In genomic region chr19:43634516-43634876, GRCh38 we compare ENCODE assay signal across 15 cellular contexts. TPM values are rescaled to one million over a fixed set of nuclear protein-coding genes. Genes with fewer than 3 reads are reported as not detected.
DNase-seq lines count a peak whose midpoint lies in the region; ATAC-seq and TF ChIP-seq lines count a peak whose summit lies in the region.
"Had no signal": no experiment of that assay in that cellular context is flagged by ENCODE, and none has a peak within 500 bp of the region (broad histone marks: within the 10 kb centered on the region; RNA-seq: fewer than 3 reads in every experiment).

No MANE protein-coding gene starts in this region.

- H3K79me2 ChIP-seq in OCI-LY7 (ENCODE audit: insufficient read depth, low read depth, low read length) (no peaks in the 10 kb centered on the region), mesendoderm (ENCODE audit: control insufficient read depth, insufficient read depth, low read length) (no peaks in the 10 kb centered on the region)

- H3K36me3 ChIP-seq in OCI-LY7 (ENCODE audit: insufficient read depth, low read length) (no peaks in the 10 kb centered on the region), endodermal cell (ENCODE audit: control insufficient read depth, insufficient read depth, low read length) (no peaks in the 10 kb centered on the region), mesendoderm (ENCODE audit: control insufficient read depth, insufficient read depth, low read length) (no peaks in the 10 kb centered on the region), skeletal muscle satellite cell (ENCODE audit: insufficient read depth, low read length) (no peaks in the 10 kb centered on the region)
- H3K36me3 ChIP-seq: pancreas had no signal

- peaks cover 79% of the 10 kb centered on the region for H3K27me3 Mint-ChIP-seq in endodermal cell (ENCODE audit: insufficient read depth)

- H3K4me3 Mint-ChIP-seq in endodermal cell: peak overlapping the region; percentile 53
- H3K4me3 Mint-ChIP-seq: activated naive CD8-positive, alpha-beta T cell treated with anti-CD3 and anti-CD28 coated beads, Interleukin-2, amount 50 U/mL, for 24 hours; IgD-negative memory B cell had no signal

- no peaks in the 10 kb centered on the region for H3K9me3 Mint-ChIP-seq in endodermal cell
- H3K9me3 Mint-ChIP-seq: activated naive CD8-positive, alpha-beta T cell treated with anti-CD3 and anti-CD28 coated beads, Interleukin-2, amount 50 U/mL, for 24 hours had no signal

- DNase-seq in OCI-LY7 (ENCODE audit: low spot score) (no peak), endodermal cell (peak; percentile 66), mesendoderm (peak; percentile 73), NCI-H1930 (lab: John Stamatoyannopoulos, UW) (no peak)
- DNase-seq in activated naive CD4-positive, alpha-beta T cell (lab: John Stamatoyannopoulos, UW): no peak
- DNase-seq: activated naive CD8-positive, alpha-beta T cell treated with anti-CD3 and anti-CD28 coated beads, Interleukin-2, amount 50 U/mL, for 24 hours; Caco-2; NCI-H1694; NCI-H526 treated with DMSO at 0.1 percent for 48 hours; pancreas; SHP77 treated with DMSO at 0.1 percent for 48 hours had no signal

- no peaks in the 10 kb centered on the region for H4K20me1 ChIP-seq in OCI-LY7 (ENCODE audit: insufficient read depth, low read length)

- H3K36me3 Mint-ChIP-seq in endodermal cell (ENCODE audit: low read depth): no peaks in the 10 kb centered on the region
- H3K36me3 Mint-ChIP-seq: IgD-negative memory B cell had no signal

- H4K8ac ChIP-seq in mesendoderm (ENCODE audit: low read depth, low read length): no peak overlapping the region

- peak overlapping the region; percentile 17 for H3K9ac ChIP-seq in endodermal cell (ENCODE audit: extremely low read depth, low read length, poor library complexity, severe bottlenecking)
- H3K9ac ChIP-seq in mesendoderm (ENCODE audit: low read length): peak overlapping the region; percentile 12
- H3K9ac ChIP-seq in skeletal muscle satellite cell (ENCODE audit: low read depth, low read length): no peak overlapping the region

- H3K4me2 ChIP-seq in OCI-LY7 (ENCODE audit: low read length) (peak overlapping the region; percentile 68), mesendoderm (ENCODE audit: low read length) (peak overlapping the region; percentile 71), skeletal muscle satellite cell (ENCODE audit: low read length) (peak overlapping the region; percentile 24)

- peaks cover 14% of the 10 kb centered on the region for H3K4me1 Mint-ChIP-seq in endodermal cell

- H3K9me3 ChIP-seq in OCI-LY7 (ENCODE audit: low read length): no peaks in the 10 kb centered on the region
- H3K9me3 ChIP-seq in endodermal cell (ENCODE audit: control insufficient read depth, low read length): no peaks in the 10 kb centered on the region
- H3K9me3 ChIP-seq in skeletal muscle satellite cell (replicated peaks; ENCODE audit: low read length): no peaks in the 10 kb centered on the region
- H3K9me3 ChIP-seq: Caco-2, pancreas had no signal

- POLR2A ChIA-PET in OCI-LY7 (lab: Charles Lee): no interaction called here

- 38 to 61% methylated on average over 3 to 5 of the region's 5 CpGs for WGBS in endodermal cell (ENCODE audit: insufficient coverage in 1 of 2, insufficient read length in 1 of 2), 2 experiments
- WGBS in mesendoderm (ENCODE audit: extremely low coverage, insufficient coverage, low lambda C conversion rate): no CpG with 5 or more reads among the region's 5 CpGs

- CTCF ChIA-PET in OCI-LY7 (lab: Charles Lee; ENCODE audit: unreplicated experiment): no interaction called here

- H4K5ac ChIP-seq in mesendoderm (ENCODE audit: low read length): no peak overlapping the region

- ATAC-seq in HG03039 (IDR thresholded peaks at IDR 0.05; ENCODE audit: unreplicated experiment): no peak
- ATAC-seq in GM21360 (IDR thresholded peaks at IDR 0.05; ENCODE audit: unreplicated experiment): no peak
- ATAC-seq: activated naive CD8-positive, alpha-beta T cell treated with anti-CD3 and anti-CD28 coated beads, Interleukin-2, amount 50 U/mL, for 24 hours; pancreas had no signal

- no peaks in the 10 kb centered on the region for H3K9me2 ChIP-seq in OCI-LY7 (ENCODE audit: insufficient read depth, low read length)

- H2AFZ ChIP-seq in OCI-LY7 (ENCODE audit: low read length): peak overlapping the region; percentile 96; the same call in 1 of the 2 replicates

- H3K4ac ChIP-seq in mesendoderm (ENCODE audit: low read depth, low read length): no peak overlapping the region

- no peak overlapping the region for H3K27ac Mint-ChIP-seq in endodermal cell
- H3K27ac Mint-ChIP-seq: activated naive CD8-positive, alpha-beta T cell treated with anti-CD3 and anti-CD28 coated beads, Interleukin-2, amount 50 U/mL, for 24 hours; IgD-negative memory B cell had no signal

- no peak overlapping the region for H2BK5ac ChIP-seq in mesendoderm (ENCODE audit: low read length)

- BruUV-seq in OCI-LY7 (replicated peaks; lab: Mats Ljungman, UMichigan): no TSS peak

- H3K27me3 ChIP-seq in endodermal cell (ENCODE audit: control insufficient read depth, insufficient read depth, low read length, poor library complexity, severe bottlenecking) (peaks cover 26% of the 10 kb centered on the region), mesendoderm (ENCODE audit: insufficient read depth, low read length, poor library complexity) (peaks cover 8% of the 10 kb centered on the region), skeletal muscle satellite cell (ENCODE audit: control insufficient read depth, insufficient read depth, low read length) (peaks cover 40% of the 10 kb centered on the region)
- H3K27me3 ChIP-seq: pancreas had no signal

- H2AK5ac ChIP-seq in mesendoderm (ENCODE audit: low read length): no peak overlapping the region

- H2BK15ac ChIP-seq in mesendoderm (replicated peaks; ENCODE audit: low read depth): no peak overlapping the region

- no peak overlapping the region for H2BK120ac ChIP-seq in mesendoderm (ENCODE audit: low read depth, low read length)

- H3K4me1 ChIP-seq in OCI-LY7 (ENCODE audit: insufficient read depth, low read length, poor library complexity, severe bottlenecking) (peaks cover 12% of the 10 kb centered on the region), endodermal cell (ENCODE audit: control insufficient read depth, insufficient read depth, low read length) (no peaks in the 10 kb centered on the region), mesendoderm (ENCODE audit: control insufficient read depth, low read depth, low read length) (no peaks in the 10 kb centered on the region), skeletal muscle satellite cell (ENCODE audit: control insufficient read depth, insufficient read depth, low read length) (peaks cover 15% of the 10 kb centered on the region)
- H3K4me1 ChIP-seq: pancreas had no signal

- peak overlapping the region; percentile 57 for H3K18ac ChIP-seq in mesendoderm (ENCODE audit: low read length)

- TF ChIP-seq CTCF in OCI-LY7 (conservative IDR thresholded peaks at IDR 0.05; ENCODE audit: low read length) (no peak), endodermal cell (conservative IDR thresholded peaks at IDR 0.05) (no peak)

- H3K27ac ChIP-seq in OCI-LY7 (ENCODE audit: low read depth, low read length, poor library complexity, severe bottlenecking): no peak overlapping the region
- H3K27ac ChIP-seq in endodermal cell (ENCODE audit: low read depth, low read length): peak overlapping the region; percentile 89
- no peak overlapping the region for H3K27ac ChIP-seq in mesendoderm (ENCODE audit: low read depth, low read length)
- H3K27ac ChIP-seq: pancreas had no signal

- H3K23ac ChIP-seq in mesendoderm (ENCODE audit: low read length): no peak overlapping the region

- no peaks in the 10 kb centered on the region for H3K79me1 ChIP-seq in mesendoderm (ENCODE audit: low read length)

- intact Hi-C loops in OCI-LY7 (cut with micrococcal nuclease; ENCODE audit: unreplicated experiment): no loop called here

- peak overlapping the region; percentile 49 for H3K56ac ChIP-seq in mesendoderm (ENCODE audit: low read length)

- peak overlapping the region; percentile 41 for H3K4me3 ChIP-seq in OCI-LY7 (ENCODE audit: low read depth, low read length, poor library complexity, severe bottlenecking)
- H3K4me3 ChIP-seq in endodermal cell (ENCODE audit: low read length): no peak overlapping the region
- H3K4me3 ChIP-seq in mesendoderm (ENCODE audit: low read length): peak overlapping the region; percentile 25
- H3K4me3 ChIP-seq in skeletal muscle satellite cell (ENCODE audit: low read length): no peak overlapping the region

RNA-seq across cellular contexts. Expression of gene CADM4, which starts 5.2 kb away (rescaled TPM):
- total RNA-seq in OCI-LY7 (2014; rRNA removed; shearing (Covaris generic)): 0.05 TPM in 1 of 2 replicates, not detected in the other
- total RNA-seq in OCI-LY7 (2022) (not detected in 2 replicates), endodermal cell (10 to 100 TPM in 1 of 2 donors, 1 to 10 TPM in 1; 9.3 to 19.9 TPM)
- 68.9 TPM for polyA plus RNA-seq in endodermal cell (2013, experiment 1 of 2)
- 58.7 TPM for polyA plus RNA-seq in endodermal cell (2013, experiment 2 of 2)
- polyA plus RNA-seq in mesendoderm (2013, experiment 1 of 2): 9.1 TPM
- polyA plus RNA-seq in mesendoderm (2013, experiment 2 of 2): 9.5 TPM
- 0.25 and 1.1 TPM in 2 replicates for total RNA-seq in skeletal muscle satellite cell (2012; rRNA removed)
- polyA plus RNA-seq: IgD-negative memory B cell had no signal

RNA-seq across cellular contexts. Expression of gene ZNF428, which starts 15.1 kb away (rescaled TPM):
- total RNA-seq in OCI-LY7 (2014; rRNA removed; shearing (Covaris generic)): 91.1 and 98.1 TPM in 2 replicates
- total RNA-seq in OCI-LY7 (2022) (28.5 and 31.0 TPM in 2 replicates), endodermal cell (10 to 100 TPM; 44.3 to 46.8 TPM)
- 71.4 TPM for polyA plus RNA-seq in endodermal cell (2013, experiment 1 of 2)
- polyA plus RNA-seq in endodermal cell (2013, experiment 2 of 2): 66.6 TPM
- 8.1 TPM for polyA plus RNA-seq in mesendoderm (2013, experiment 1 of 2)
- polyA plus RNA-seq in mesendoderm (2013, experiment 2 of 2): 8.6 TPM
- total RNA-seq in skeletal muscle satellite cell (2012; rRNA removed): 16.7 and 22.1 TPM in 2 replicates

RNA-seq across cellular contexts. Expression of gene SRRM5, which starts 22.6 kb away (rescaled TPM):
- 0.36 and 0.73 TPM in 2 replicates for total RNA-seq in OCI-LY7 (2014; rRNA removed; shearing (Covaris generic))
- total RNA-seq in OCI-LY7 (2022): 0.61 and 0.85 TPM in 2 replicates
- total RNA-seq in endodermal cell: under 1 TPM; 0.35 to 0.37 TPM
- 0.11 TPM for polyA plus RNA-seq in endodermal cell (2013, experiment 1 of 2)
- not detected for polyA plus RNA-seq in endodermal cell (2013, experiment 2 of 2)
- 0.08 TPM for polyA plus RNA-seq in mesendoderm (2013, experiment 1 of 2)
- polyA plus RNA-seq in mesendoderm (2013, experiment 2 of 2): 0.08 TPM
- total RNA-seq in skeletal muscle satellite cell (2012; rRNA removed): not detected in 2 replicates
- polyA plus RNA-seq: IgD-negative memory B cell had no signal

RNA-seq across cellular contexts. Expression of gene PLAUR, which starts 35.5 kb away (rescaled TPM):
- total RNA-seq in OCI-LY7 (2014; rRNA removed; shearing (Covaris generic)): 0.41 TPM in 1 of 2 replicates, not detected in the other
- total RNA-seq in OCI-LY7 (2022) (0.57 and 0.76 TPM in 2 replicates), endodermal cell (10 to 100 TPM; 14.7 to 21.5 TPM)
- polyA plus RNA-seq in endodermal cell (2013, experiment 1 of 2): 20.1 TPM
- polyA plus RNA-seq in endodermal cell (2013, experiment 2 of 2): 17.1 TPM
- 11.2 TPM for polyA plus RNA-seq in mesendoderm (2013, experiment 1 of 2)
- polyA plus RNA-seq in mesendoderm (2013, experiment 2 of 2): 10.8 TPM
- 105 and 135 TPM in 2 replicates for total RNA-seq in skeletal muscle satellite cell (2012; rRNA removed)

RNA-seq across cellular contexts. Expression of gene ZNF576, which starts 38.1 kb away (rescaled TPM):
- 11.6 and 20.2 TPM in 2 replicates for total RNA-seq in OCI-LY7 (2014; rRNA removed; shearing (Covaris generic))
- total RNA-seq in OCI-LY7 (2022) (14.5 and 17.8 TPM in 2 replicates), endodermal cell (10 to 100 TPM; 11.9 to 12.1 TPM)
- polyA plus RNA-seq in endodermal cell (2013, experiment 1 of 2): 10.8 TPM
- polyA plus RNA-seq in endodermal cell (2013, experiment 2 of 2): 7.1 TPM
- 19.7 TPM for polyA plus RNA-seq in mesendoderm (2013, experiment 1 of 2)
- 20.0 TPM for polyA plus RNA-seq in mesendoderm (2013, experiment 2 of 2)
- total RNA-seq in skeletal muscle satellite cell (2012; rRNA removed): 8.9 and 15.3 TPM in 2 replicates

Comparison
In these comparisons a context has a peak if more than half of its experiments do, and no peak if none do; other contexts are left out.
1. DNase-seq: peak in endodermal cell (single experiment) and mesendoderm (single experiment); none in OCI-LY7 (single experiment), NCI-H1930 (0 of 2) and activated naive CD4-positive, alpha-beta T cell (0 of 4).
2. H3K4me3 ChIP-seq: peak in OCI-LY7 (single experiment) and mesendoderm (single experiment); none in endodermal cell (single experiment) and skeletal muscle satellite cell (single experiment).
3. RNA of gene CADM4, which starts 5.2 kb away (total RNA-seq): 9.3 to 19.9 TPM in endodermal cell; 0.05 TPM in OCI-LY7; every median in the first group is over 4 times any median in the second.
4. Peak in every context shown above with its lines, with median percentiles within 50 percentile points of each other: H3K4me2 ChIP-seq.